Comparison of ENCODE assay signal across 17 cellular contexts in the genomic region with DNA sequence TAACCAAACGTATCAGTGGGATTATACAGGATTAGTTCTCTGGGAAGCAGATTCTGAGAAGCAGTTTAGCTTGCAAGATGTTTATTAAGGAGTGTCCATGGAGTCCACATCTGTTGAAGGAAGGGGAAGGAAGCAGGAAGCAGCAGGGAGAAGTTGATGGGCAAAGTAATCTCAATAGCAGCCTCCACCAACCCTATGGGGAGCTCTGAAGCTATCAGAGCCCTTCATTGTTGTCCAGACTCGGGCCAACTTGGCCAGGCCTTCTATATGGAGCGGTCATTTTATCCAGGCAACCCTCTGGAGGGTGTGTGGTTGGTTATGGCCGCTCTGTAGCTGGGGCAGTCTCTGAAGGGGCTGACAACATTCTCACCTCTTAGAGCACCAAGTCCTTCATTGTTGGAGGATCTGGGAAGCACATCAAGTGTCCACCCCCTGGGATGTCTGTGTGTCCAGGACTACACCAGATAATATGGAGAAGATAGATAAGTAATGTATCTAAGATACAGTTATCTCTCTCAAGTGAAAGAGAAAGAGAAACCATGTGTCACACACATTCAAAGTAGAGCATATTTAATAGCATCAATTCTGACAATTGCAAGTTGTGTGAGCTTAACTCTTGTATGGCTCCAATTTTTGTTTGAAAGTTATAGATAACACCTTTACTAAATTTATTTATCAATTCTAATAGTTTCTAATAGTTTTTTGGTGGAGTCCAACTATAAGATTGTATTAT.
A peak's percentile ranks its signal among the peaks of the same experiment; 100 is the strongest.
DNase-seq lines count a peak whose midpoint lies in the region; FAIRE-seq and TF ChIP-seq lines count a peak whose summit lies in the region.
"Had no signal": no experiment of that assay in that cellular context is flagged by ENCODE, and none has a peak within 500 bp of the region (broad histone marks: within the 10 kb centered on the region; RNA-seq: fewer than 3 reads in every experiment).

No MANE protein-coding gene starts in this region.

- no peak overlapping the region for H3K27ac ChIP-seq in endodermal cell (ENCODE audit: low read depth, low read length)
- H3K27ac ChIP-seq in PC-9 = no peak overlapping the region
- no peak overlapping the region for H3K27ac ChIP-seq in SJCRH30

- H3K4me2 ChIP-seq in Loucy (ENCODE audit: low read depth, low read length, poor library complexity, severe bottlenecking) (no peak overlapping the region), PC-9 (no peak overlapping the region)

- H3K27me3 ChIP-seq in Loucy (ENCODE audit: insufficient read depth, low read length, poor library complexity, severe bottlenecking) (no peaks in the 10 kb centered on the region), endodermal cell (ENCODE audit: control insufficient read depth, insufficient read depth, low read length, poor library complexity, severe bottlenecking) (no peaks in the 10 kb centered on the region), PC-9 (ENCODE audit: insufficient read depth, low read depth) (no peaks in the 10 kb centered on the region), SJCRH30 (no peaks in the 10 kb centered on the region)

- H3K36me3 Mint-ChIP-seq in endodermal cell (ENCODE audit: low read depth) = no peaks in the 10 kb centered on the region

- CTCF ChIA-PET in PC-9 (lab: Charles Lee) = no interaction called here

- no peaks in the 10 kb centered on the region for H3F3A ChIP-seq in Loucy (ENCODE audit: low read depth)
- H3F3A ChIP-seq in PC-9 (ENCODE audit: insufficient read depth, low read depth) = no peaks in the 10 kb centered on the region

- H3K9me2 ChIP-seq in Loucy (replicated peaks; ENCODE audit: low read depth, low read length) = no peaks in the 10 kb centered on the region
- H3K9me2 ChIP-seq in PC-9 (ENCODE audit: insufficient read depth) = no peaks in the 10 kb centered on the region

- peaks cover 12% of the 10 kb centered on the region for H3K4me1 Mint-ChIP-seq in endodermal cell

- no peaks in the 10 kb centered on the region for H3K9me3 Mint-ChIP-seq in endodermal cell
- H3K9me3 Mint-ChIP-seq: CD4-positive, alpha-beta T cell had no signal

- peak overlapping the region; percentile 85 for H2AFZ ChIP-seq in Loucy (ENCODE audit: low read length)
- H2AFZ ChIP-seq in PC-9 = no peak overlapping the region

- no peaks in the 10 kb centered on the region for H3K27me3 Mint-ChIP-seq in endodermal cell (ENCODE audit: insufficient read depth)
- H3K27me3 Mint-ChIP-seq: CD4-positive, alpha-beta T cell had no signal

- POLR2A ChIA-PET in PC-9 (lab: Charles Lee; ENCODE audit: unreplicated experiment) = no interaction called here

- no peak overlapping the region for H3K9ac ChIP-seq in Loucy (ENCODE audit: low read depth, low read length, poor library complexity, severe bottlenecking)
- no peak overlapping the region for H3K9ac ChIP-seq in endodermal cell (ENCODE audit: extremely low read depth, low read length, poor library complexity, severe bottlenecking)

- no TSS peak for BruUV-seq in PC-9 (replicated peaks; lab: Mats Ljungman, UMichigan)

- TF ChIP-seq CTCF in Loucy (conservative IDR thresholded peaks at IDR 0.05; ENCODE audit: low read length) (no peak), endodermal cell (conservative IDR thresholded peaks at IDR 0.05) (no peak), PC-9 (conservative IDR thresholded peaks at IDR 0.05) (no peak)

- intact Hi-C loops in PC-9 (cut with micrococcal nuclease; ENCODE audit: unreplicated experiment) = no loop called here

- peak; percentile 48 for DNase-seq in NCI-H82 (lab: John Stamatoyannopoulos, UW)
- no peak for DNase-seq in NCI-H82 treated with DMSO at 0.1 percent for 48 hours (lab: John Stamatoyannopoulos, UW; ENCODE audit: unreplicated experiment)
- no peak for DNase-seq in endodermal cell
- no peak for DNase-seq in PC-9
- DNase-seq in activated CD4-positive, alpha-beta T cell treated with anti-CD3 and anti-CD28 coated beads for 4 hours = no peak
- no peak for DNase-seq in HTR-8/SVneo (ENCODE audit: insufficient read length, low spot score)
- no peak for DNase-seq in SJCRH30
- DNase-seq: 8988T; CD4-positive, alpha-beta T cell; DMS79; KBM-7; NCI-H1105 treated with DMSO at 0.1 percent for 48 hours; NCI-H1694; NCI-H2081 treated with DMSO at 0.1 percent for 48 hours; NCI-H748 treated with DMSO at 0.1 percent for 48 hours had no signal

- WGBS in endodermal cell (ENCODE audit: insufficient coverage in 1 of 2, insufficient read length in 1 of 2), 2 experiments = 92% methylated on average over 3 of the region's 4 CpGs; no CpG with 5 or more reads in 1 of the 2 experiments

- H3K27ac Mint-ChIP-seq in endodermal cell = peak overlapping the region; percentile 66
- H3K27ac Mint-ChIP-seq: CD4-positive, alpha-beta T cell had no signal

- H3K36me3 ChIP-seq in Loucy (ENCODE audit: insufficient read depth, low read length) (no peaks in the 10 kb centered on the region), endodermal cell (ENCODE audit: control insufficient read depth, insufficient read depth, low read length) (no peaks in the 10 kb centered on the region), PC-9 (ENCODE audit: low read depth) (no peaks in the 10 kb centered on the region), SJCRH30 (no peaks in the 10 kb centered on the region)
- H3K36me3 ChIP-seq: HAP-1 had no signal

- no peak overlapping the region for H3K4me3 Mint-ChIP-seq in endodermal cell
- H3K4me3 Mint-ChIP-seq: CD4-positive, alpha-beta T cell had no signal

- H3K4me3 ChIP-seq in Loucy (ENCODE audit: low read length, poor library complexity, severe bottlenecking) (peak overlapping the region; percentile 40), endodermal cell (ENCODE audit: low read length) (no peak overlapping the region), PC-9 (no peak overlapping the region), SJCRH30 (no peak overlapping the region)
- H3K4me3 ChIP-seq: HAP-1 had no signal

- H3K9me3 ChIP-seq in Loucy (ENCODE audit: insufficient read depth, low read depth, low read length) (no peaks in the 10 kb centered on the region), endodermal cell (ENCODE audit: control insufficient read depth, low read length) (no peaks in the 10 kb centered on the region), PC-9 (ENCODE audit: insufficient read depth, low read depth) (no peaks in the 10 kb centered on the region), SJCRH30 (replicated peaks) (no peaks in the 10 kb centered on the region)
- H3K9me3 ChIP-seq: HAP-1 had no signal

- no peak for FAIRE-seq in HTR-8/SVneo (lab: Jason Lieb, UNC)

- H3K79me2 ChIP-seq in Loucy (ENCODE audit: insufficient read depth, low read length) (no peaks in the 10 kb centered on the region), PC-9 (ENCODE audit: low read depth) (no peaks in the 10 kb centered on the region)

- H4K20me1 ChIP-seq in Loucy (ENCODE audit: insufficient read depth, low read length, poor library complexity, severe bottlenecking) (no peaks in the 10 kb centered on the region), PC-9 (ENCODE audit: insufficient read depth) (no peaks in the 10 kb centered on the region)

- no peaks in the 10 kb centered on the region for H3K4me1 ChIP-seq in Loucy (ENCODE audit: insufficient read depth, low read length, poor library complexity, severe bottlenecking)
- no peaks in the 10 kb centered on the region for H3K4me1 ChIP-seq in endodermal cell (ENCODE audit: control insufficient read depth, insufficient read depth, low read length)
- no peaks in the 10 kb centered on the region for H3K4me1 ChIP-seq in PC-9 (replicated peaks; ENCODE audit: insufficient read depth)
- H3K4me1 ChIP-seq in SJCRH30 = no peaks in the 10 kb centered on the region
- H3K4me1 ChIP-seq: HAP-1 had no signal
